ENCODE assay signal across 18 cellular contexts in the genomic region with DNA sequence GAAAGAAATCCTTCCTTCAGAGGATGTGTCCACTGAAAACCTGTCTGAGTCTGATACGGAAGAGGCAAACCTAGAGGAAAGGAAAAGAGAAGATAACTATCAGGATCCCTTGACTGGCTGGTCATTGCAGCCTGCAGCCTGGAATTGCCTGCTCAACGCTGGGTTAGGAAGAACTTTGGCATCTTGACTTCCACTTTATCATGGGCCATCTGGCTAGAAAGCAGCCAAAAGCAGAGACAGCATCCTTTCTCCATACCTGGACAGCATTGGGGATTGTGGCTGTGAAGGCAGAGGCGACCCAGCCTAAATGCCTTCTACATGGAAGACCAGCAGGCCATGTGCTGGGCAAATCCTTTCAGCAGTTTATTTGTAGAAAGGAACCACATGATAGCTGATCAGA. TPM values are rescaled to one million over a fixed set of nuclear protein-coding genes. Genes with fewer than 3 reads are reported as not detected.
DNase-seq lines count a peak whose midpoint lies in the region; ATAC-seq, FAIRE-seq and TF ChIP-seq lines count a peak whose summit lies in the region.
"Had no signal": no experiment of that assay in that cellular context is flagged by ENCODE, and none has a peak within 500 bp of the region (broad histone marks: within the 10 kb centered on the region; RNA-seq: fewer than 3 reads in every experiment).

No MANE protein-coding gene starts in this region.

- TF ChIP-seq POLR2A in H1 (IDR thresholded peaks at IDR 0.05; ENCODE audit: control extremely low read depth in 1 of 2, low read depth in 2 of 2, low read length in 2 of 2): no peak
- no peak for TF ChIP-seq POLR2A in erythroblast (IDR thresholded peaks at IDR 0.05; ENCODE audit: low read length)

- H3K36me3 ChIP-seq in H1 (ENCODE audit: control insufficient read depth in 2 of 4, insufficient read depth in 4 of 4, low read length in 3 of 4): no peaks in the 10 kb centered on the region
- no peaks in the 10 kb centered on the region for H3K36me3 ChIP-seq in mesodermal cell (ENCODE audit: control insufficient read depth, insufficient read depth, low read length)
- H3K36me3 ChIP-seq: BE2C had no signal

- no peaks in the 10 kb centered on the region for H3K79me2 ChIP-seq in H1 (ENCODE audit: control insufficient read depth in 1 of 2, insufficient read depth in 2 of 2, low read length in 2 of 2)

- no peak overlapping the region for H3K9ac ChIP-seq in H1 (replicated peaks in 1 of 4; ENCODE audit: extremely low read depth in 1 of 4, low read depth in 3 of 4, low read length in 3 of 4)

- TF ChIP-seq CTCF in RWPE1 (conservative IDR thresholded peaks at IDR 0.05; ENCODE audit: low read depth): no peak
- no peak for TF ChIP-seq CTCF in H1 (IDR thresholded peaks at IDR 0.05; ENCODE audit: control extremely low read depth in 1 of 3, insufficient read depth in 1 of 3, low read depth in 1 of 3, low read length in 3 of 3)
- no peak for TF ChIP-seq CTCF in type B pancreatic cell (conservative IDR thresholded peaks at IDR 0.05)

- H3K27me3 Mint-ChIP-seq in type B pancreatic cell: no peaks in the 10 kb centered on the region

- no peak overlapping the region for H3K4ac ChIP-seq in H1 (replicated peaks; ENCODE audit: insufficient read length, low read depth, low read length)

- H3K4me2 ChIP-seq in H1 (ENCODE audit: insufficient read depth in 1 of 2, low read depth in 2 of 2, low read length in 2 of 2): peak overlapping the region in 1 of 2 experiments; percentile 47; a peak in 1 of 4 replicates

- H3K23ac ChIP-seq in H1 (ENCODE audit: insufficient read length): no peak overlapping the region

- H3K4me1 ChIP-seq in H1 (replicated peaks in 1 of 4; ENCODE audit: control insufficient read depth in 3 of 4, insufficient read depth in 4 of 4, low read length in 3 of 4): peaks cover 2 to 10% (median 6%) of the 10 kb centered on the region in 4 experiments; a peak in 6 of 7 replicates
- peaks cover 44% of the 10 kb centered on the region for H3K4me1 ChIP-seq in mesodermal cell (ENCODE audit: control insufficient read depth, insufficient read depth, low read length, poor library complexity, severe bottlenecking)
- H3K4me1 ChIP-seq: BE2C had no signal

- H4K91ac ChIP-seq in H1 (replicated peaks; ENCODE audit: insufficient read length, low read length): peak overlapping the region; percentile 2

- H3K36me3 Mint-ChIP-seq in type B pancreatic cell: no peaks in the 10 kb centered on the region

- DNase-seq in RWPE1 (ENCODE audit: low spot score) (no peak), H1 (ENCODE audit: low read depth in 1 of 2, low spot score in 2 of 2) (no peak), type B pancreatic cell (ENCODE audit: extremely low spot score, unreplicated experiment) (no peak), NCI-H2029 (lab: John Stamatoyannopoulos, UW) (no peak), NCI-H128 (lab: John Stamatoyannopoulos, UW; ENCODE audit: unreplicated experiment) (no peak), erythroblast (lab: John Stamatoyannopoulos, UW) (no peak)
- DNase-seq: BE2C, EL, NCI-H1092, NCI-H1436 treated with DMSO at 0.1 percent for 48 hours, NCI-H1930, NCI-H524, NCI-H82, Right ventricle myocardium superior had no signal

- H2BK12ac ChIP-seq in H1 (ENCODE audit: low read depth, low read length): peak overlapping the region; percentile 30; the same call in 1 of the 2 replicates

- no peaks in the 10 kb centered on the region for H3K79me1 ChIP-seq in H1 (ENCODE audit: low read depth, low read length)

- H3K27ac ChIP-seq in RWPE1 (peak overlapping the region; percentile 80), H1 (ENCODE audit: low read depth, low read length) (no peak overlapping the region), mesodermal cell (ENCODE audit: low read depth, low read length, severe bottlenecking) (peak overlapping the region; percentile 53)

- ATAC-seq in HG02623 (IDR thresholded peaks at IDR 0.05; ENCODE audit: unreplicated experiment): no peak

- no peak overlapping the region for H3K56ac ChIP-seq in H1 (replicated peaks; ENCODE audit: insufficient read length, low read depth, low read length)

- H3K4me3 Mint-ChIP-seq in type B pancreatic cell: no peak overlapping the region

- peak overlapping the region; percentile 11; the same call in 1 of the 2 replicates for H3K18ac ChIP-seq in H1 (ENCODE audit: extremely low read depth, low read length)

- H4K5ac ChIP-seq in H1 (ENCODE audit: insufficient read length, low read depth, low read length): no peak overlapping the region

- CTCF ChIA-PET in RWPE1 (lab: Yijun Ruan, JAX): interaction anchor here (1.0 kb wide), 1 partner anchor 47 kb away, joined by 3 read pairs; no protein-coding TSS in a partner anchor
- CTCF ChIA-PET in H1 (lab: Charles Lee; ENCODE audit: partially characterized antibody): interaction anchor here (0.7 to 1.6 kb wide), 8 partner anchors 11 to 1128 kb away, joined by 3 to 11 read pairs (median 4); no protein-coding TSS in a partner anchor

- H3K27ac Mint-ChIP-seq in type B pancreatic cell: peak overlapping the region; percentile 89

- no peak overlapping the region for H2BK120ac ChIP-seq in H1 (replicated peaks; ENCODE audit: low read depth, low read length)

- H2BK20ac ChIP-seq in H1 (ENCODE audit: low read length): no peak overlapping the region; the same call in 1 of the 2 replicates

- no peaks in the 10 kb centered on the region for H3K9me3 Mint-ChIP-seq in type B pancreatic cell

- H4K20me1 ChIP-seq in H1 (replicated peaks in 1 of 2; ENCODE audit: control insufficient read depth in 1 of 2, insufficient read depth in 2 of 2, low read length in 2 of 2): no peaks in the 10 kb centered on the region

- H2AK5ac ChIP-seq in H1 (ENCODE audit: low read depth, low read length): no peak overlapping the region

- POLR2A ChIA-PET in RWPE1 (lab: Yijun Ruan, JAX; ENCODE audit: low non-redundant PET): interaction anchor here (0.6 kb wide), 1 partner anchor 15 kb away, joined by 3 read pairs; no protein-coding TSS in a partner anchor
- POLR2A ChIA-PET in H1 (lab: Charles Lee; ENCODE audit: partially characterized antibody): no interaction called here

- H3K23me2 ChIP-seq in H1 (ENCODE audit: low read depth, low read length): no peaks in the 10 kb centered on the region; the same call in 1 of the 2 replicates

- peak overlapping the region; percentile 87; the same call in 1 of the 2 replicates for H2BK5ac ChIP-seq in H1 (ENCODE audit: low read depth, low read length)

- TF ChIP-seq EP300 in H1 (IDR thresholded peaks at IDR 0.05; ENCODE audit: borderline replicate concordance in 1 of 2, low read depth in 2 of 2, low read length in 2 of 2): no peak

- no peaks in the 10 kb centered on the region for H3K9me3 ChIP-seq in H1 (ENCODE audit: insufficient read depth in 2 of 2, low read depth in 1 of 2, low read length in 1 of 2)
- H3K9me3 ChIP-seq in mesodermal cell (ENCODE audit: control insufficient read depth, low read length): no peaks in the 10 kb centered on the region
- H3K9me3 ChIP-seq: BE2C had no signal

- 0 out of 2 replicates have a peak overlapping the region, but pooled peaks have one; percentile 34 for H2AFZ ChIP-seq in H1 (ENCODE audit: low read length)

- no peak overlapping the region for H3K14ac ChIP-seq in H1 (ENCODE audit: insufficient read length)

- no peak for FAIRE-seq in H1 (lab: Jason Lieb, UNC)
- FAIRE-seq: GM19239, RCC 7860 had no signal

- TF ChIP-seq RAD21 in H1 (IDR thresholded peaks at IDR 0.05 in 1 of 2, conservative IDR thresholded peaks at IDR 0.05 in 1 of 2; ENCODE audit: low read depth in 2 of 2, low read length in 2 of 2): no peak

- peak overlapping the region; percentile 50; the same call in 1 of the 2 replicates for H2BK15ac ChIP-seq in H1 (ENCODE audit: low read length)

- 80% methylated on average over 3 of the region's 3 CpGs; no CpG with 5 or more reads in 1 of the 2 experiments for WGBS in H1 (ENCODE audit: extremely low coverage in 1 of 2, insufficient coverage in 1 of 2, insufficient read length in 1 of 2, insufficient replicate concordance in 2 of 2, low coverage in 1 of 2, low lambda C conversion rate in 2 of 2, missing lambda C conversion rate in 1 of 2), 2 experiments
- 45 to 61% methylated on average over 2 to 3 of the region's 3 CpGs for WGBS in mesodermal cell (ENCODE audit: insufficient coverage in 2 of 2), 2 experiments

- no peaks in the 10 kb centered on the region; a peak in 1 of 7 replicates for H3K27me3 ChIP-seq in H1 (replicated peaks in 1 of 4; ENCODE audit: control insufficient read depth in 3 of 4, extremely low read depth in 1 of 4, insufficient read depth in 3 of 4, low read length in 3 of 4)
- H3K27me3 ChIP-seq: BE2C had no signal

- H3K4me3 ChIP-seq in H1 (ENCODE audit: extremely low read depth in 1 of 4, insufficient read depth in 2 of 4, low read depth in 3 of 4, low read length in 4 of 4) (no peak overlapping the region), mesodermal cell (ENCODE audit: extremely low read depth, insufficient read depth, low read length, poor library complexity, severe bottlenecking) (no peak overlapping the region)

- peaks cover 7% of the 10 kb centered on the region for H3K4me1 Mint-ChIP-seq in type B pancreatic cell (ENCODE audit: unreplicated experiment)

- no peak overlapping the region for H4K8ac ChIP-seq in H1 (ENCODE audit: extremely low read depth, insufficient read depth, low read length)

TF ChIP-seq in H1, 55 proteins besides CTCF, POLR2A, EP300 and RAD21 (continues in another document):
- TF ChIP-seq BCL11A (IDR thresholded peaks at IDR 0.05; ENCODE audit: low read depth in 2 of 2, low read length in 2 of 2) (no peak), CHD2 (IDR thresholded peaks at IDR 0.05; ENCODE audit: low read length) (no peak), TAF7 (optimal IDR thresholded peaks at IDR 0.05; ENCODE audit: borderline replicate concordance, low read depth, low read length) (no peak), RFX5 (IDR thresholded peaks at IDR 0.05; ENCODE audit: borderline replicate concordance, low read depth, low read length) (no peak)
- TF ChIP-seq, protein P1, sequence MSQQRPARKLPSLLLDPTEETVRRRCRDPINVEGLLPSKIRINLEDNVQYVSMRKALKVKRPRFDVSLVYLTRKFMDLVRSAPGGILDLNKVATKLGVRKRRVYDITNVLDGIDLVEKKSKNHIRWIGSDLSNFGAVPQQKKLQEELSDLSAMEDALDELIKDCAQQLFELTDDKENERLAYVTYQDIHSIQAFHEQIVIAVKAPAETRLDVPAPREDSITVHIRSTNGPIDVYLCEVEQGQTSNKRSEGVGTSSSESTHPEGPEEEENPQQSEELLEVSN (IDR thresholded peaks at IDR 0.05): no peak

RNA-seq across cellular contexts. Expression of a gene that starts 58.7 kb away (rescaled TPM):
- 3.7 TPM in 2 replicates for total RNA-seq in H1 (2021; fragmentation: NEBNext Ultra II Directional; extraction: Animal tissue kit (Norgen Biotek cat#: 25700))
- polyA plus RNA-seq in H1 (2011; rRNA removed): 2.0 and 2.9 TPM in 2 replicates
- polyA plus RNA-seq in H1 (2011; cell fraction: cytosol; rRNA removed): 2.7 TPM
- polyA plus RNA-seq in H1 (2011; cell fraction: nucleus; rRNA removed): 3.7 TPM
- 2.3 to 3.2 TPM (median 2.7 TPM) in 4 replicates for polyA plus RNA-seq in H1 (2012, experiment 1 of 2)
- polyA plus RNA-seq in H1 (2012, experiment 2 of 2): 0.28 TPM
- polyA plus RNA-seq in H1 (2013, experiment 1 of 2): 1.9 TPM
- polyA plus RNA-seq in H1 (2013, experiment 2 of 2): 1.8 TPM
- polyA minus RNA-seq in H1 (2011; rRNA and poly(A)+ RNA removed): 4.6 and 5.2 TPM in 2 replicates
- 1.3 TPM for polyA minus RNA-seq in H1 (2011; cell fraction: cytosol; rRNA and poly(A)+ RNA removed)
- polyA minus RNA-seq in H1 (2011; cell fraction: nucleus; rRNA and poly(A)+ RNA removed): 5.7 TPM
- polyA plus RNA-seq in mesodermal cell (2013, experiment 1 of 2): 1.2 TPM
- 2.3 TPM for polyA plus RNA-seq in mesodermal cell (2013, experiment 2 of 2)
- total RNA-seq in type B pancreatic cell (ENCODE audit: low replicate concordance): 4.9 and 8.1 TPM in 2 replicates
